ENCODE assay signal across 9 cellular contexts in the genomic region with DNA sequence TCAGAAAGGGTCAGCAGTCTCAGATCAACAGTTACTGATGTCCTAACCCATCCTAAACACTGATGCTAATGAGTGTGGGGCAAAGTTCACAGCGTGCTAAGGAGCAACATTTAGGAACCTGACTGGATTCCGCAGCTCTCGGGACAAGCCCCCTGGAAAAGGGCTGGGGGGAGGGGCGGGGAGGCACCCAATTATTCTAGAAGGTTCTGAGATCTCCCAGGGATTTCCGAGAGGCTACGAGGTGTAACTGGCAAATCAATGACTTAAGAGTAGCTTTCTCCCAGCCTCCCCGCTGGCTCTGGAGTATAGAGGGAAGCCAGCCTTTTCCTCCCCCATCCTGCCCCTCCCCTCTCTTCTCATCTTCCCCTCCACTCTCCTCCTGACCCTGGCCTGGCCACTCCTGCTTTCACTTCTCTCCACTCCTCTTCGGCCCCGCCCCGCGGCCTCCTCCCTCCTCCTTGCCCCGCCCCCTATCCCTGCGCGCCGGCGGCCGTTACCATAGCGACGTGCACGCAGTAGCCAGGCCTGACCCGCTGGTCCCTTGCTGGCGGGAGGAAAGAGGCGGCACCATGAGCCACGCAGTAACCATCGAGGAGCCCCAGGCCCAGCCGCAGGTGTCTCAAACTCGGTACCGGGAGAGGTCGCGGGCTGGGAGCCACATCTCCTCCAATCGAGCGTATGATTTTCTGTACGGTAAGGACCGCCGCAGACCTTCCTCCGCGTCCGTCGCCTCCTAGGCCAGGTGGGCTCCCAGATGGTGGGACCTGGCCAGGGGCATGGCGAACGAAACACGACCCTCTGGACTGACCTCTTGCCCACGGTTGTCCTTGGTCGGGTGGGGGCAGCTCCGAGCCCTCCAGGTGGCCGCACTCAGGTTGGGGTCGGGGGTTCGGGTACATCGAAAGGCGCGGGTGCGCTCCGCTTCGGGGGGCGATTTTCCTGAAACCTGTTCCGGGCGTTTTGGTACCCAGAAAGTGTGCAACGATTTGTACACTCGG. TPM values are rescaled to one million over a fixed set of nuclear protein-coding genes. Genes with fewer than 3 reads are reported as not detected.
DNase-seq lines count a peak whose midpoint lies in the region; ATAC-seq, FAIRE-seq and TF ChIP-seq lines count a peak whose summit lies in the region.
"Had no signal": no experiment of that assay in that cellular context is flagged by ENCODE, and none has a peak within 500 bp of the region (broad histone marks: within the 10 kb centered on the region; RNA-seq: fewer than 3 reads in every experiment).

A gene (plus strand): TSS at position 493 of the 998 bp plus-strand sequence. CDS start 77 bp downstream, at position 570.

- peaks cover 6% of the 10 kb centered on the region for H3K27me3 Mint-ChIP-seq in CD4-positive, CD25-positive, alpha-beta regulatory T cell
- no peaks in the 10 kb centered on the region for H3K27me3 Mint-ChIP-seq in glutamatergic neuron (ENCODE audit: unreplicated experiment)

- no peaks in the 10 kb centered on the region for H3K9me3 ChIP-seq in CD4-positive, CD25-positive, alpha-beta regulatory T cell (ENCODE audit: control insufficient read depth in 2 of 2, low read length in 2 of 2)
- no peaks in the 10 kb centered on the region for H3K9me3 ChIP-seq in subcutaneous abdominal adipose tissue (ENCODE audit: control insufficient read depth in 5 of 5, low read length in 5 of 5)

- H3K4me1 Mint-ChIP-seq in CD4-positive, CD25-positive, alpha-beta regulatory T cell = peaks cover 19 to 36% (median 27%) of the 10 kb centered on the region in 4 donors
- no peaks in the 10 kb centered on the region for H3K4me1 Mint-ChIP-seq in glutamatergic neuron (ENCODE audit: low read depth, unreplicated experiment)

- peak; percentile 56 to 81 (median 77) for DNase-seq in CD4-positive, CD25-positive, alpha-beta regulatory T cell
- DNase-seq in HPDE6-E6E7 (ENCODE audit: extremely low spot score) (peak; percentile 89), RCC 7860 (ENCODE audit: low spot score) (peak; percentile 59), glutamatergic neuron (peak; percentile 99), occipital lobe (lab: John Stamatoyannopoulos, UW) (peak; percentile 90)
- peak; percentile 75 to 89 for DNase-seq in activated naive CD4-positive, alpha-beta T cell treated with anti-CD3 and anti-CD28 coated beads, Interleukin-2, amount 50 U/mL, for 72 hours (ENCODE audit: low spot score in 2 of 2)

- H3K4me3 ChIP-seq in CD4-positive, CD25-positive, alpha-beta regulatory T cell (ENCODE audit: low read depth, low read length) = peak within 1 kb of the TSS; percentile 65
- peak within 1 kb of the TSS; percentile 56 to 81 (median 73) for H3K4me3 ChIP-seq in subcutaneous abdominal adipose tissue (ENCODE audit: low read depth in 1 of 5, low read length in 5 of 5)

- FAIRE-seq in RCC 7860 (lab: Jason Lieb, UNC) = no peak

- H3K27ac Mint-ChIP-seq in CD4-positive, CD25-positive, alpha-beta regulatory T cell = peak within 1 kb of the TSS in 2 of 3 donors; percentile 42 to 46
- H3K27ac Mint-ChIP-seq in activated naive CD4-positive, alpha-beta T cell treated with anti-CD3 and anti-CD28 coated beads, Interleukin-2, amount 50 U/mL, for 72 hours = peak within 1 kb of the TSS in 1 of 2 donors; percentile 72
- H3K27ac Mint-ChIP-seq in glutamatergic neuron (ENCODE audit: unreplicated experiment) = no peak within 1 kb of the TSS

- peak within 1 kb of the TSS; percentile 82 to 86 (median 84) for H3K4me3 Mint-ChIP-seq in CD4-positive, CD25-positive, alpha-beta regulatory T cell
- H3K4me3 Mint-ChIP-seq in glutamatergic neuron (ENCODE audit: unreplicated experiment) = peak within 1 kb of the TSS; percentile 86

- no peaks in the 10 kb centered on the region for H3K9me3 Mint-ChIP-seq in CD4-positive, CD25-positive, alpha-beta regulatory T cell
- H3K9me3 Mint-ChIP-seq in activated naive CD4-positive, alpha-beta T cell treated with anti-CD3 and anti-CD28 coated beads, Interleukin-2, amount 50 U/mL, for 72 hours = peaks cover 13 to 19% of the 10 kb centered on the region in 2 donors
- H3K9me3 Mint-ChIP-seq in glutamatergic neuron (ENCODE audit: unreplicated experiment) = peaks cover 3% of the 10 kb centered on the region

- no peaks in the 10 kb centered on the region for H3K36me3 Mint-ChIP-seq in CD4-positive, CD25-positive, alpha-beta regulatory T cell
- H3K36me3 Mint-ChIP-seq in activated naive CD4-positive, alpha-beta T cell treated with anti-CD3 and anti-CD28 coated beads, Interleukin-2, amount 50 U/mL, for 72 hours = peaks cover 9 to 26% of the 10 kb centered on the region in 2 donors
- H3K36me3 Mint-ChIP-seq in glutamatergic neuron (ENCODE audit: unreplicated experiment) = no peaks in the 10 kb centered on the region

- H3K9ac ChIP-seq in subcutaneous abdominal adipose tissue (ENCODE audit: low read length in 5 of 5) = peak within 1 kb of the TSS in 4 of 5 donors; percentile 0 to 71 (median 20)
- H3K9ac ChIP-seq: KMS-11 had no signal

- H3K27me3 ChIP-seq in CD4-positive, CD25-positive, alpha-beta regulatory T cell (ENCODE audit: control insufficient read depth, insufficient read depth, low read length) = no peaks in the 10 kb centered on the region
- no peaks in the 10 kb centered on the region for H3K27me3 ChIP-seq in subcutaneous abdominal adipose tissue (ENCODE audit: control insufficient read depth in 5 of 5, insufficient read depth in 4 of 5, low read length in 5 of 5)

- TF ChIP-seq CTCF in glutamatergic neuron (IDR thresholded peaks at IDR 0.05; ENCODE audit: partially characterized antibody, unreplicated experiment) = no peak

- H3K27ac ChIP-seq in CD4-positive, CD25-positive, alpha-beta regulatory T cell (ENCODE audit: insufficient read depth, low read length, poor library complexity, severe bottlenecking) = no peak within 1 kb of the TSS
- peak within 1 kb of the TSS; percentile 55 for H3K27ac ChIP-seq in subcutaneous abdominal adipose tissue (ENCODE audit: low read depth, low read length)
- H3K27ac ChIP-seq: KMS-11 had no signal

- H3K4me1 ChIP-seq in CD4-positive, CD25-positive, alpha-beta regulatory T cell (ENCODE audit: control insufficient read depth, insufficient read depth, low read length, poor library complexity, severe bottlenecking) = peaks cover 18% of the 10 kb centered on the region
- H3K4me1 ChIP-seq in subcutaneous abdominal adipose tissue (ENCODE audit: control insufficient read depth in 5 of 5, insufficient read depth in 5 of 5, low read length in 5 of 5) = peaks cover 0 to 20% (median 13%) of the 10 kb centered on the region in 5 donors

- no peaks in the 10 kb centered on the region for H3K36me3 ChIP-seq in CD4-positive, CD25-positive, alpha-beta regulatory T cell (ENCODE audit: control insufficient read depth, insufficient read depth, low read length)
- no peaks in the 10 kb centered on the region for H3K36me3 ChIP-seq in subcutaneous abdominal adipose tissue (ENCODE audit: control insufficient read depth in 5 of 5, insufficient read depth in 5 of 5, low read length in 5 of 5)

- peak; percentile 84 to 85 for ATAC-seq in CD4-positive, CD25-positive, alpha-beta regulatory T cell (ENCODE audit: low read depth in 2 of 2)
- peak; percentile 85 for ATAC-seq in GM19467 (IDR thresholded peaks at IDR 0.05; ENCODE audit: unreplicated experiment)
- peak; percentile 89 to 91 for ATAC-seq in activated naive CD4-positive, alpha-beta T cell treated with anti-CD3 and anti-CD28 coated beads, Interleukin-2, amount 50 U/mL, for 72 hours

RNA-seq across cellular contexts. Expression of the gene that starts here (rescaled TPM):
- total RNA-seq in CD4-positive, CD25-positive, alpha-beta regulatory T cell = 0.44 TPM
- under 1 TPM in 1 of 4 donors, not detected in 3; 0.59 TPM for polyA plus RNA-seq in CD4-positive, CD25-positive, alpha-beta regulatory T cell
- under 1 TPM; 0.25 to 0.68 TPM for total RNA-seq in activated naive CD4-positive, alpha-beta T cell treated with anti-CD3 and anti-CD28 coated beads, Interleukin-2, amount 50 U/mL, for 72 hours
- total RNA-seq in glutamatergic neuron (ENCODE audit: unreplicated experiment) = 0.59 TPM
- 6.4 TPM for total RNA-seq in occipital lobe

Comparison
In these comparisons a context has a peak if more than half of its experiments do, and no peak if none do; other contexts are left out.
1. Peak in DNase-seq, ATAC-seq and H3K4me3 ChIP-seq in CD4-positive, CD25-positive, alpha-beta regulatory T cell; RNA of the gene not detected or under 1 TPM.
2. Peak in DNase-seq and ATAC-seq in activated naive CD4-positive, alpha-beta T cell treated with anti-CD3 and anti-CD28 coated beads, Interleukin-2, amount 50 U/mL, for 72 hours; RNA of the gene not detected or under 1 TPM.
3. Peak in DNase-seq in glutamatergic neuron; RNA of the gene not detected or under 1 TPM.